18 cellular contexts compared by ENCODE assay signal in genomic region chr22:20587206-20587958, GRCh38.
DNase-seq lines count a peak whose midpoint lies in the region; ATAC-seq and TF ChIP-seq lines count a peak whose summit lies in the region.
"Had no signal": no experiment of that assay in that cellular context is flagged by ENCODE, and none has a peak within 500 bp of the region (broad histone marks: within the 10 kb centered on the region; RNA-seq: fewer than 3 reads in every experiment).

No MANE protein-coding gene starts in this region.

- DNase-seq in left ventricle myocardium inferior (peak; percentile 9), Right ventricle myocardium inferior (ENCODE audit: missing footprints) (no peak), mammary epithelial cell (no peak), right lobe of liver (peak in 2 of 3 donors; percentile 19 to 44), CD14-positive monocyte (ENCODE audit: low spot score) (no peak)
- DNase-seq: CD8-positive, alpha-beta memory T cell; DMS53; EL; H9; KBM-7; NCI-H1417 treated with DMSO at 0.1 percent for 48 hours; NCI-H187 treated with DMSO at 0.1 percent for 48 hours; NCI-H226; NCI-H524; NCI-H82 had no signal

- H3K27ac ChIP-seq in left ventricle myocardium inferior (replicated peaks): no peak overlapping the region
- H3K27ac ChIP-seq in mammary epithelial cell (ENCODE audit: insufficient read depth, low read depth, low read length): no peak overlapping the region
- H3K27ac ChIP-seq in right lobe of liver: no peak overlapping the region
- H3K27ac ChIP-seq: SJSA1 had no signal

- peak overlapping the region in 3 of 7 donors; percentile 20 to 50 (median 36) for H3K27ac Mint-ChIP-seq in CD14-positive monocyte

- H3K36me3 Mint-ChIP-seq in CD14-positive monocyte: peaks cover 48 to 52% of the 10 kb centered on the region in 2 donors

- TF ChIP-seq CTCF in left ventricle myocardium inferior (IDR thresholded peaks at IDR 0.05; ENCODE audit: borderline replicate concordance) (no peak), mammary epithelial cell (conservative IDR thresholded peaks at IDR 0.05 in 1 of 2, IDR thresholded peaks at IDR 0.05 in 1 of 2; ENCODE audit: extremely low read depth in 1 of 2, insufficient read depth in 1 of 2, low read depth in 1 of 2, low read length in 2 of 2) (no peak), right lobe of liver (IDR thresholded peaks at IDR 0.05) (no peak), CD14-positive monocyte (IDR thresholded peaks at IDR 0.05) (no peak)

- CTCF ChIA-PET in mammary epithelial cell (lab: Charles Lee; ENCODE audit: low non-redundant PET): no interaction called here

- H3K27me3 ChIP-seq in left ventricle myocardium inferior (ENCODE audit: low read depth) (no peaks in the 10 kb centered on the region), mammary epithelial cell (ENCODE audit: insufficient read depth, low read length) (no peaks in the 10 kb centered on the region), right lobe of liver (no peaks in the 10 kb centered on the region)
- H3K27me3 ChIP-seq: SJSA1 had no signal

- TSS peak; percentile 72 for BruUV-seq in mammary epithelial cell (replicated peaks; lab: Mats Ljungman, UMichigan)

- H3K27me3 Mint-ChIP-seq in CD14-positive monocyte (ENCODE audit: low read depth in 3 of 3): no peaks in the 10 kb centered on the region
- H3K27me3 Mint-ChIP-seq: CD8-positive, alpha-beta memory T cell had no signal

- H3K36me3 ChIP-seq in left ventricle myocardium inferior: peaks cover 56% of the 10 kb centered on the region
- H3K36me3 ChIP-seq in mammary epithelial cell (ENCODE audit: insufficient read depth, low read length): peaks cover 18% of the 10 kb centered on the region
- peaks cover 0 to 50% (median 16%) of the 10 kb centered on the region in 4 donors for H3K36me3 ChIP-seq in right lobe of liver

- no peaks in the 10 kb centered on the region for H4K20me1 ChIP-seq in mammary epithelial cell (ENCODE audit: insufficient read depth, low read length)

- H3K4me3 Mint-ChIP-seq in CD14-positive monocyte: no peak overlapping the region
- H3K4me3 Mint-ChIP-seq: CD8-positive, alpha-beta memory T cell; H9 had no signal

- no peaks in the 10 kb centered on the region for H3K9me3 Mint-ChIP-seq in CD14-positive monocyte
- H3K9me3 Mint-ChIP-seq: CD8-positive, alpha-beta memory T cell; H9 had no signal

- no peaks in the 10 kb centered on the region for H3K4me1 Mint-ChIP-seq in CD14-positive monocyte

- no peak overlapping the region for H2AFZ ChIP-seq in mammary epithelial cell (ENCODE audit: low read depth, low read length)

- H3K79me2 ChIP-seq in mammary epithelial cell (ENCODE audit: insufficient read depth, low read length): no peaks in the 10 kb centered on the region

- no peak overlapping the region for H3K4me2 ChIP-seq in mammary epithelial cell (ENCODE audit: insufficient read depth, low read depth, low read length)

- no peak overlapping the region for H3K4me3 ChIP-seq in left ventricle myocardium inferior
- no peak overlapping the region for H3K4me3 ChIP-seq in mammary epithelial cell (replicated peaks in 1 of 3; ENCODE audit: insufficient read depth in 1 of 3, low read depth in 2 of 3, low read length in 3 of 3)
- H3K4me3 ChIP-seq in right lobe of liver: no peak overlapping the region
- H3K4me3 ChIP-seq: SJSA1 had no signal

- H3K9ac ChIP-seq in mammary epithelial cell (ENCODE audit: insufficient read depth, low read length): no peak overlapping the region

- intact Hi-C loops in left ventricle myocardium inferior (cut with micrococcal nuclease) (no loop called here), Right ventricle myocardium inferior (cut with DNase I) (no loop called here), mammary epithelial cell (cut with micrococcal nuclease) (no loop called here), right lobe of liver (cut with DNase I) (no loop called here), CD14-positive monocyte (cut with micrococcal nuclease) (no loop called here)

- dilution Hi-C loops in mammary epithelial cell (cut with HindIII; ENCODE audit: low sequenced_read_pairs): no loop called here

- WGBS in mammary epithelial cell (ENCODE audit: low coverage, missing lambda C conversion rate): 89% methylated on average over 14 of the region's 17 CpGs
- 100% methylated on average over 2 of the region's 17 CpGs for WGBS in right lobe of liver (ENCODE audit: insufficient coverage, low coverage, low lambda C conversion rate, missing lambda C conversion rate)

- ATAC-seq in Right ventricle myocardium inferior (no peak), right lobe of liver (no peak), HG03442 (IDR thresholded peaks at IDR 0.05; ENCODE audit: unreplicated experiment) (no peak), HG03135 (IDR thresholded peaks at IDR 0.05; ENCODE audit: unreplicated experiment) (no peak)

- TF ChIP-seq POLR2A in right lobe of liver (IDR thresholded peaks at IDR 0.05): no peak

- H3K4me1 ChIP-seq in left ventricle myocardium inferior (peaks cover 7% of the 10 kb centered on the region), mammary epithelial cell (ENCODE audit: insufficient read depth, low read length) (peaks cover 46% of the 10 kb centered on the region), right lobe of liver (no peaks in the 10 kb centered on the region)

- in situ Hi-C loops in mammary epithelial cell (cut with MboI; ENCODE audit: low sequenced_read_pairs in 2 of 2): no loop called here

- H3K9me3 ChIP-seq in left ventricle myocardium inferior (replicated peaks) (no peaks in the 10 kb centered on the region), mammary epithelial cell (replicated peaks; ENCODE audit: insufficient read depth, low read length) (no peaks in the 10 kb centered on the region), right lobe of liver (no peaks in the 10 kb centered on the region)
- H3K9me3 ChIP-seq: SJSA1 had no signal

Comparison
In these comparisons a context has a peak if more than half of its experiments do, and no peak if none do; other contexts are left out.
1. DNase-seq: peak in left ventricle myocardium inferior (single experiment) and right lobe of liver (2 of 3); none in Right ventricle myocardium inferior (single experiment), mammary epithelial cell (single experiment) and CD14-positive monocyte (single experiment).